In genomic region chr2:207144191-207144795, GRCh38 we compare ENCODE assay signal across 8 cellular contexts. TPM values are rescaled to one million over a fixed set of nuclear protein-coding genes. Genes with fewer than 3 reads are reported as not detected.
DNase-seq lines count a peak whose midpoint lies in the region; ATAC-seq and TF ChIP-seq lines count a peak whose summit lies in the region.

No MANE protein-coding gene starts in this region.

- H3K79me2 ChIP-seq in osteoblast (ENCODE audit: insufficient read depth, low read length) = peaks cover 97% of the 10 kb centered on the region

- H3K27ac Mint-ChIP-seq in CD14-positive monocyte = peak overlapping the region; percentile 96 to 100 (median 97)

- peak overlapping the region; percentile 70 to 76 for H3K4me3 Mint-ChIP-seq in CD14-positive monocyte

- no peak for TF ChIP-seq POLR2A in NB4 (IDR thresholded peaks at IDR 0.05; ENCODE audit: extremely low read depth, insufficient read length)
- no peak for TF ChIP-seq POLR2A in lower leg skin (IDR thresholded peaks at IDR 0.05)

- H3K9me3 ChIP-seq in ectodermal cell (ENCODE audit: control insufficient read depth, low read length) = no peaks in the 10 kb centered on the region
- H3K9me3 ChIP-seq in osteoblast (ENCODE audit: low read depth, low read length) = no peaks in the 10 kb centered on the region

- H3K9me3 Mint-ChIP-seq in CD14-positive monocyte = peaks cover 0 to 2% (median 0%) of the 10 kb centered on the region in 7 donors

- peaks cover 40% of the 10 kb centered on the region for H3K4me1 ChIP-seq in ectodermal cell (ENCODE audit: control insufficient read depth, insufficient read depth, low read length)
- H3K4me1 ChIP-seq in osteoblast (ENCODE audit: insufficient read depth, low read length) = peaks cover 44% of the 10 kb centered on the region

- H3K4me3 ChIP-seq in NB4 (ENCODE audit: low read depth, low read length) = no peak overlapping the region
- no peak overlapping the region for H3K4me3 ChIP-seq in ectodermal cell (ENCODE audit: insufficient read depth, low read depth, low read length)
- peak overlapping the region; percentile 49 for H3K4me3 ChIP-seq in osteoblast (ENCODE audit: insufficient read depth, low read length)
- no peak overlapping the region for H3K4me3 ChIP-seq in lower leg skin (ENCODE audit: low read depth, poor library complexity, severe bottlenecking)

- peaks cover 80% of the 10 kb centered on the region for H3K4me1 Mint-ChIP-seq in CD14-positive monocyte

- 90 to 94% methylated on average over 3 of the region's 3 CpGs for WGBS in ectodermal cell, 2 experiments
- WGBS in lower leg skin, 2 donors = 82 to 84% methylated on average over 3 of the region's 3 CpGs

- no peaks in the 10 kb centered on the region for H3K27me3 Mint-ChIP-seq in CD14-positive monocyte (ENCODE audit: low read depth in 3 of 3)

- H3K27ac ChIP-seq in ectodermal cell (ENCODE audit: insufficient read depth, low read depth, low read length, poor library complexity, severe bottlenecking) = peak overlapping the region; percentile 73
- H3K27ac ChIP-seq in osteoblast (ENCODE audit: low read depth, low read length) = peak overlapping the region; percentile 84

- TF ChIP-seq CTCF in CD14-positive monocyte (IDR thresholded peaks at IDR 0.05) (no peak), NB4 (IDR thresholded peaks at IDR 0.05; ENCODE audit: low read depth, low read length) (no peak), osteoblast (IDR thresholded peaks at IDR 0.05; ENCODE audit: extremely low read depth, low read depth, low read length) (no peak), lower leg skin (IDR thresholded peaks at IDR 0.05) (no peak)

- ATAC-seq in HG02571 (IDR thresholded peaks at IDR 0.05; ENCODE audit: unreplicated experiment) = no peak

- peaks cover 73% of the 10 kb centered on the region for H4K20me1 ChIP-seq in osteoblast (ENCODE audit: insufficient read depth, low read length)

- DNase-seq in CD14-positive monocyte (ENCODE audit: low spot score) (no peak), NB4 (ENCODE audit: low read depth) (peak; percentile 66), osteoblast (ENCODE audit: insufficient read length, low spot score, missing footprints) (no peak), SHP77 treated with DMSO at 0.1 percent for 48 hours (lab: John Stamatoyannopoulos, UW) (no peak), NCI-H526 treated with DMSO at 0.1 percent for 48 hours (lab: John Stamatoyannopoulos, UW) (no peak), lower leg skin (ENCODE audit: low spot score in 2 of 2) (no peak)

- peaks cover 46 to 52% of the 10 kb centered on the region in 2 donors for H3K36me3 Mint-ChIP-seq in CD14-positive monocyte

- peak overlapping the region; percentile 81 for H3K4me2 ChIP-seq in osteoblast (ENCODE audit: insufficient read depth, low read length)

- intact Hi-C loops in CD14-positive monocyte (cut with micrococcal nuclease) = loop anchor here in 1 of 2 donors (5.0 kb wide), 1 partner anchor 93 kb away; no protein-coding TSS in a partner anchor
- intact Hi-C loops in lower leg skin (cut with DNase I; ENCODE audit: low total_unique reads) = no loop called here

- H3K27me3 ChIP-seq in ectodermal cell (ENCODE audit: control insufficient read depth, insufficient read depth, low read length, poor library complexity, severe bottlenecking) (no peaks in the 10 kb centered on the region), osteoblast (ENCODE audit: insufficient read depth, low read length) (no peaks in the 10 kb centered on the region)

- H2AFZ ChIP-seq in osteoblast (ENCODE audit: low read length) = no peak overlapping the region

- H3K36me3 ChIP-seq in ectodermal cell (ENCODE audit: control insufficient read depth, insufficient read depth, low read length) (no peaks in the 10 kb centered on the region), osteoblast (ENCODE audit: insufficient read depth, low read length) (peaks cover 11% of the 10 kb centered on the region)

RNA-seq across cellular contexts. Expression of gene KLF7, which starts 21.5 kb away (rescaled TPM):
- polyA plus RNA-seq in CD14-positive monocyte = 10 to 100 TPM in 1 of 2 donors, 1 to 10 TPM in 1; 9.4 to 10.3 TPM
- 12.3 TPM for polyA plus RNA-seq in ectodermal cell (2013, experiment 1 of 4)
- polyA plus RNA-seq in ectodermal cell (2013, experiment 2 of 4) = 9.7 TPM
- polyA plus RNA-seq in ectodermal cell (2013, experiment 3 of 4) = 6.2 TPM
- 7.5 TPM for polyA plus RNA-seq in ectodermal cell (2013, experiment 4 of 4)
- 31.1 and 38.9 TPM in 2 replicates for total RNA-seq in osteoblast
- total RNA-seq in lower leg skin = 10 to 100 TPM; 10.7 to 26.4 (median 13.5) TPM
